In genomic region chr10:102582181-102582580, GRCh38 we compare ENCODE assay signal across 19 cellular contexts.
DNase-seq lines count a peak whose midpoint lies in the region; ATAC-seq and TF ChIP-seq lines count a peak whose summit lies in the region.
"Had no signal": no experiment of that assay in that cellular context is flagged by ENCODE, and none has a peak within 500 bp of the region (broad histone marks: within the 10 kb centered on the region; RNA-seq: fewer than 3 reads in every experiment).

No MANE protein-coding gene starts in this region.

- peaks cover 9 to 14% of the 10 kb centered on the region in 2 donors for H3K4me1 Mint-ChIP-seq in effector memory CD8-positive, alpha-beta T cell (ENCODE audit: low read depth in 2 of 2)
- peaks cover 55% of the 10 kb centered on the region for H3K4me1 Mint-ChIP-seq in nephron progenitor cell

- H3K27me3 ChIP-seq in cardiac muscle cell (no peaks in the 10 kb centered on the region), heart left ventricle (no peaks in the 10 kb centered on the region), tibial nerve (no peaks in the 10 kb centered on the region), body of pancreas (no peaks in the 10 kb centered on the region)

- H3K4me3 ChIP-seq in cardiac muscle cell = no peak overlapping the region
- H3K4me3 ChIP-seq in heart left ventricle = no peak overlapping the region
- H3K4me3 ChIP-seq in tibial nerve = no peak overlapping the region
- no peak overlapping the region for H3K4me3 ChIP-seq in body of pancreas

- H3K9me3 Mint-ChIP-seq in effector memory CD8-positive, alpha-beta T cell = no peaks in the 10 kb centered on the region
- peaks cover 4% of the 10 kb centered on the region for H3K9me3 Mint-ChIP-seq in nephron progenitor cell
- H3K9me3 Mint-ChIP-seq: CD8-positive, alpha-beta T cell had no signal

- TF ChIP-seq POLR2A in heart left ventricle (IDR thresholded peaks at IDR 0.05) = no peak
- no peak for TF ChIP-seq POLR2A in tibial nerve (IDR thresholded peaks at IDR 0.05)
- no peak for TF ChIP-seq POLR2A in body of pancreas (IDR thresholded peaks at IDR 0.05)

- no peaks in the 10 kb centered on the region for H3K36me3 ChIP-seq in cardiac muscle cell
- H3K36me3 ChIP-seq in heart left ventricle = no peaks in the 10 kb centered on the region
- no peaks in the 10 kb centered on the region for H3K36me3 ChIP-seq in tibial nerve
- no peaks in the 10 kb centered on the region for H3K36me3 ChIP-seq in body of pancreas (replicated peaks in 1 of 2; ENCODE audit: insufficient read depth in 1 of 2, low read depth in 2 of 2)

- H3K27ac Mint-ChIP-seq in effector memory CD8-positive, alpha-beta T cell = peak overlapping the region; percentile 53 to 68
- H3K27ac Mint-ChIP-seq in nephron progenitor cell = peak overlapping the region; percentile 84
- H3K27ac Mint-ChIP-seq: CD8-positive, alpha-beta T cell had no signal

- ATAC-seq in heart left ventricle (no peak), HG03025 (IDR thresholded peaks at IDR 0.05; ENCODE audit: low FRiP score, unreplicated experiment) (no peak), body of pancreas (no peak)
- ATAC-seq in effector memory CD8-positive, alpha-beta T cell (replicated peaks) = no peak
- ATAC-seq: CD8-positive, alpha-beta T cell; Panc1 had no signal

- no peaks in the 10 kb centered on the region for H3K9me3 ChIP-seq in cardiac muscle cell (ENCODE audit: low read depth)
- H3K9me3 ChIP-seq in heart left ventricle = no peaks in the 10 kb centered on the region
- no peaks in the 10 kb centered on the region for H3K9me3 ChIP-seq in tibial nerve
- H3K9me3 ChIP-seq in body of pancreas = no peaks in the 10 kb centered on the region

- no peaks in the 10 kb centered on the region for H3K36me3 Mint-ChIP-seq in effector memory CD8-positive, alpha-beta T cell (ENCODE audit: insufficient read depth)
- peaks cover 5% of the 10 kb centered on the region for H3K36me3 Mint-ChIP-seq in nephron progenitor cell (ENCODE audit: low read depth)
- H3K36me3 Mint-ChIP-seq: CD8-positive, alpha-beta T cell had no signal

- TF ChIP-seq CTCF in cardiac muscle cell (IDR thresholded peaks at IDR 0.05; ENCODE audit: low read depth, low read length) = no peak
- TF ChIP-seq CTCF in heart left ventricle (IDR thresholded peaks at IDR 0.05) = no peak
- TF ChIP-seq CTCF in nephron progenitor cell (IDR thresholded peaks at IDR 0.05) = no peak
- no peak for TF ChIP-seq CTCF in tibial nerve (IDR thresholded peaks at IDR 0.05)
- no peak for TF ChIP-seq CTCF in body of pancreas (IDR thresholded peaks at IDR 0.05)

- H3K4me3 Mint-ChIP-seq in effector memory CD8-positive, alpha-beta T cell = no peak overlapping the region
- no peak overlapping the region for H3K4me3 Mint-ChIP-seq in nephron progenitor cell
- H3K4me3 Mint-ChIP-seq: CD8-positive, alpha-beta T cell had no signal

- H3K27ac ChIP-seq in cardiac muscle cell (peak overlapping the region; percentile 61), heart left ventricle (peak overlapping the region in 1 of 12 donors; percentile 23), tibial nerve (peak overlapping the region in 3 of 4 donors; percentile 13 to 82 (median 79)), body of pancreas (peak overlapping the region in 1 of 4 donors; percentile 23)

- no peak for TF ChIP-seq EP300 in tibial nerve (IDR thresholded peaks at IDR 0.05)

- intact Hi-C loops in heart left ventricle (cut with DNase I) (loop anchor here in 9 of 10 donors (1.0 to 10.0 kb wide), 12 partner anchors 75 to 417 kb away; partner anchors contain the start of genes NFKB2 (in 5 of the 9), ELOVL3 (in 4 of the 9), ACTR1A (in 3 of the 9) and SUFU (in 3 of the 9)), body of pancreas (cut with DNase I) (loop anchor here (10.0 kb wide), 1 partner anchor 67 kb away; no protein-coding TSS in a partner anchor)

- no peak for DNase-seq in cardiac muscle cell (ENCODE audit: low read depth in 1 of 2, low spot score in 1 of 2)
- no peak for DNase-seq in heart left ventricle
- DNase-seq in effector memory CD8-positive, alpha-beta T cell = no peak
- no peak for DNase-seq in nephron progenitor cell
- no peak for DNase-seq in tibial nerve (ENCODE audit: low spot score in 2 of 2)
- DNase-seq in D341Med (ENCODE audit: low spot score) = no peak
- no peak for DNase-seq in body of pancreas
- DNase-seq: 8988T; C1 segment of cervical spinal cord; Calu3; CD8-positive, alpha-beta T cell; EL; KBM-7; NCI-H1694; NCI-H2081; NCI-H524 treated with DMSO at 0.1 percent for 48 hours; NCI-H82 had no signal

- no peaks in the 10 kb centered on the region for H3K27me3 Mint-ChIP-seq in effector memory CD8-positive, alpha-beta T cell
- H3K27me3 Mint-ChIP-seq in nephron progenitor cell (ENCODE audit: low read depth, poor library complexity) = no peaks in the 10 kb centered on the region

- 66 to 76% (median 70%) methylated on average over 4 of the region's 4 CpGs for WGBS in heart left ventricle, 4 donors
- WGBS in tibial nerve, 2 donors = 20 to 26% methylated on average over 4 of the region's 4 CpGs
- WGBS in body of pancreas, 2 donors = 51 to 56% methylated on average over 4 of the region's 4 CpGs

- H3K4me1 ChIP-seq in cardiac muscle cell (ENCODE audit: low read depth) = peaks cover 3% of the 10 kb centered on the region
- H3K4me1 ChIP-seq in heart left ventricle = peaks cover 0 to 35% (median 11%) of the 10 kb centered on the region in 12 donors
- peaks cover 0 to 58% (median 37%) of the 10 kb centered on the region in 4 donors for H3K4me1 ChIP-seq in tibial nerve
- no peaks in the 10 kb centered on the region for H3K4me1 ChIP-seq in body of pancreas
